In genomic region chr1:52955129-52955970, GRCh38 we compare ENCODE assay signal across 10 cellular contexts. TPM values are rescaled to one million over a fixed set of nuclear protein-coding genes. Genes with fewer than 3 reads are reported as not detected.
A peak's percentile ranks its signal among the peaks of the same experiment; 100 is the strongest.
DNase-seq lines count a peak whose midpoint lies in the region; ATAC-seq and TF ChIP-seq lines count a peak whose summit lies in the region.
"Had no signal": no experiment of that assay in that cellular context is flagged by ENCODE, and none has a peak within 500 bp of the region (broad histone marks: within the 10 kb centered on the region; RNA-seq: fewer than 3 reads in every experiment).

No MANE protein-coding gene starts in this region.

- H3K4me1 ChIP-seq in right cardiac atrium (ENCODE audit: control insufficient read depth, insufficient read depth, low read length): no peaks in the 10 kb centered on the region
- peaks cover 7% of the 10 kb centered on the region for H3K4me1 ChIP-seq in hepatocyte (ENCODE audit: insufficient read depth)
- H3K4me1 ChIP-seq in stomach: peaks cover 0 to 12% (median 4%) of the 10 kb centered on the region in 4 donors
- H3K4me1 ChIP-seq: Peyer's patch had no signal

- no peak overlapping the region for H3K27ac ChIP-seq in right cardiac atrium (ENCODE audit: low read length)
- H3K27ac ChIP-seq in hepatocyte: no peak overlapping the region
- peak overlapping the region in 1 of 5 donors; percentile 27 for H3K27ac ChIP-seq in stomach
- H3K27ac ChIP-seq: Peyer's patch had no signal

- H3K27me3 ChIP-seq in right cardiac atrium (ENCODE audit: control insufficient read depth, insufficient read depth): no peaks in the 10 kb centered on the region
- H3K27me3 ChIP-seq in hepatocyte: no peaks in the 10 kb centered on the region
- H3K27me3 ChIP-seq in stomach: no peaks in the 10 kb centered on the region
- H3K27me3 ChIP-seq: Peyer's patch had no signal

- 46% methylated on average over 6 of the region's 6 CpGs for WGBS in right cardiac atrium
- WGBS in hepatocyte (ENCODE audit: low lambda C conversion rate, missing lambda C conversion rate): 23% methylated on average over 6 of the region's 6 CpGs
- 39 to 46% (median 44%) methylated on average over 6 of the region's 6 CpGs for WGBS in stomach, 5 donors

- H3K4me3 ChIP-seq in right cardiac atrium (ENCODE audit: low read length): peak overlapping the region; percentile 10
- no peak overlapping the region for H3K4me3 ChIP-seq in hepatocyte
- no peak overlapping the region for H3K4me3 ChIP-seq in stomach
- H3K4me3 ChIP-seq: Peyer's patch had no signal

- no peaks in the 10 kb centered on the region for H4K20me1 ChIP-seq in hepatocyte (ENCODE audit: insufficient read depth, poor library complexity, severe bottlenecking)

- no peak for ATAC-seq in right cardiac atrium
- ATAC-seq in Right ventricle myocardium superior (ENCODE audit: poor library complexity): no peak
- no peak for ATAC-seq in HG03378 (IDR thresholded peaks at IDR 0.05; ENCODE audit: unreplicated experiment)

- intact Hi-C loops in right cardiac atrium (cut with DNase I): no loop called here
- intact Hi-C loops in Right ventricle myocardium superior (cut with DNase I): no loop called here
- intact Hi-C loops in stomach (cut with DNase I; ENCODE audit: low total_unique reads): no loop called here

- H3K9me3 ChIP-seq in right cardiac atrium (ENCODE audit: control insufficient read depth, low read length) (no peaks in the 10 kb centered on the region), hepatocyte (ENCODE audit: low read depth) (no peaks in the 10 kb centered on the region), stomach (no peaks in the 10 kb centered on the region)
- H3K9me3 ChIP-seq: Peyer's patch had no signal

- H3K9me2 ChIP-seq in hepatocyte (replicated peaks; ENCODE audit: insufficient read depth): no peaks in the 10 kb centered on the region

- no peaks in the 10 kb centered on the region for H3K79me2 ChIP-seq in hepatocyte

- no peak for TF ChIP-seq POLR2A in stomach (IDR thresholded peaks at IDR 0.05)

- H3K36me3 ChIP-seq in hepatocyte (replicated peaks; ENCODE audit: insufficient read depth, low read depth) (no peaks in the 10 kb centered on the region), stomach (peaks cover 0 to 56% (median 39%) of the 10 kb centered on the region in 4 donors)

- H3K4me2 ChIP-seq in hepatocyte: peak overlapping the region; percentile 33

- no peak for TF ChIP-seq CTCF in hepatocyte (IDR thresholded peaks at IDR 0.05; ENCODE audit: poor library complexity)
- TF ChIP-seq CTCF in stomach (IDR thresholded peaks at IDR 0.05): no peak

- no peak for TF ChIP-seq EP300 in stomach (IDR thresholded peaks at IDR 0.05)

- peak overlapping the region; percentile 6 for H2AFZ ChIP-seq in hepatocyte

- DNase-seq in right cardiac atrium (no peak), Right ventricle myocardium superior (no peak), T1000 (lab: John Stamatoyannopoulos, UW) (peak; percentile 18), hepatocyte (ENCODE audit: low spot score) (peak; percentile 75), SIG-M5 treated with dmso at 0.1 percent for 504 hours (lab: John Stamatoyannopoulos, UW; ENCODE audit: unreplicated experiment) (no peak), stomach (no peak), NCI-H2029 (lab: John Stamatoyannopoulos, UW) (no peak)
- DNase-seq: CD4-positive, alpha-beta memory T cell; Peyer's patch had no signal

RNA-seq across cellular contexts. Expression of gene SCP2, which starts 28.3 kb away (rescaled TPM):
- total RNA-seq in right cardiac atrium: 100 to 1,000 TPM; 129 to 149 (median 135) TPM
- 203 TPM for polyA plus RNA-seq in right cardiac atrium
- 155 TPM for total RNA-seq in Right ventricle myocardium superior
- 271 and 310 TPM in 2 replicates for total RNA-seq in hepatocyte
- polyA plus RNA-seq in hepatocyte: 155 and 201 TPM in 2 replicates
- total RNA-seq in stomach: 100 to 1,000 TPM in 1 of 5 donors, 10 to 100 TPM in 4; 45.1 to 333 (median 86.4) TPM
- 100 to 1,000 TPM; 107 to 347 (median 177) TPM for polyA plus RNA-seq in stomach

RNA-seq across cellular contexts. Expression of gene ECHDC2, which starts 33.8 kb away (rescaled TPM):
- total RNA-seq in right cardiac atrium (100 to 1,000 TPM; 104 to 145 (median 121) TPM), Right ventricle myocardium superior (147 TPM), hepatocyte (46.9 and 67.4 TPM in 2 replicates), stomach (100 to 1,000 TPM in 4 of 5 donors, 10 to 100 TPM in 1; 82.8 to 262 (median 140) TPM)
- polyA plus RNA-seq in right cardiac atrium (114 TPM), hepatocyte (99.5 and 106 TPM in 2 replicates), stomach (100 to 1,000 TPM in 2 of 3 donors, 10 to 100 TPM in 1; 80.4 to 161 (median 149) TPM)

Comparison
In these comparisons a context has a peak if more than half of its experiments do, and no peak if none do; other contexts are left out.
1. DNase-seq: peak in T1000 (single experiment) and hepatocyte (single experiment); none in right cardiac atrium (0 of 3), Right ventricle myocardium superior (single experiment), SIG-M5 treated with dmso at 0.1 percent for 504 hours (single experiment), stomach (single experiment) and NCI-H2029 (single experiment).